In the genomic region with DNA sequence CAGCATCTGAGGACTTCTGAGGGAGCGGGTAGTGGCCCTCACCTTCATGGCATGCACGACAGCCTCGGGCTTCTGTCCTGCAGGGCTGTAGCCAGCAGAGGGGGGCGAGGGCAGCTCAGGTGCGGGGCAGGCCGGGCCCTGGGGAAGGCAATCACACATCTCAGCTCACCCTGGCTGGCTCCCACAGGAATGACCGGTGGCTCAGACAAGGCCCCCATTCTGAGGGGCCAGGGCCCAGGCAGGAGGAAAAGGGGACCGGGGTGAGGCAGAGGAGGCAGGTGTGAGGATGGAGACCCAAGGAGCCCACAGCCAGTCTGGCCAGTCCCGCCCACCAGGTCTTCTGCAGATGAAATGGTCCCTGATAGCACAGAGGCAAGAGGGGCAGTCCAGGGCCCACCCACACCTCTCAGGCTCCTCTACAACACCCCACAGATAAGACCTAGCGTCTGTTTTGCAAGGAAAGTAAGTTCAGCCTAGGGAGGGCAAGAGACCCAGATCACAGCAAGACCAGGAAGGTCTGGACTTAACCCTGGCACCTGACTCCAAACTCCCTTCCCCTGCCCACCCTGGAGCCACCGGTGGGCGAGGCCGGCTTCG, we compare ENCODE assay signal across 23 cellular contexts. TPM values are rescaled to one million over a fixed set of nuclear protein-coding genes. Genes with fewer than 3 reads are reported as not detected.
DNase-seq lines count a peak whose midpoint lies in the region; ATAC-seq and TF ChIP-seq lines count a peak whose summit lies in the region.
"Had no signal": no experiment of that assay in that cellular context is flagged by ENCODE, and none has a peak within 500 bp of the region (broad histone marks: within the 10 kb centered on the region; RNA-seq: fewer than 3 reads in every experiment).

No MANE protein-coding gene starts in this region.

- no peak for TF ChIP-seq POLR2A in Peyer's patch (IDR thresholded peaks at IDR 0.05)

- H3K36me3 Mint-ChIP-seq in natural killer cell: no peaks in the 10 kb centered on the region
- H3K36me3 Mint-ChIP-seq: activated naive CD4-positive, alpha-beta T cell treated with anti-CD3 and anti-CD28 coated beads, Interleukin-2, amount 50 U/mL, for 24 hours; CD4-positive, CD25-positive, alpha-beta regulatory T cell; naive thymus-derived CD4-positive, alpha-beta T cell had no signal

- no peaks in the 10 kb centered on the region for H3K79me2 ChIP-seq in GM23248 (ENCODE audit: insufficient read depth)

- H3K27me3 Mint-ChIP-seq in natural killer cell (ENCODE audit: low read depth in 2 of 2): no peaks in the 10 kb centered on the region
- H3K27me3 Mint-ChIP-seq: activated naive CD4-positive, alpha-beta T cell treated with anti-CD3 and anti-CD28 coated beads, Interleukin-2, amount 50 U/mL, for 24 hours; CD4-positive, CD25-positive, alpha-beta regulatory T cell; naive thymus-derived CD4-positive, alpha-beta T cell had no signal

- H3K36me3 ChIP-seq in BLaER1 (peaks cover 72% of the 10 kb centered on the region), Peyer's patch (peaks cover 0 to 35% (median 0%) of the 10 kb centered on the region in 3 donors), GM23248 (ENCODE audit: low read depth) (0 out of 2 replicates have a peak, but pooled peaks cover 3% of the 10 kb centered on the region)
- H3K36me3 ChIP-seq: colonic mucosa, transverse colon had no signal

- WGBS in GM23248 (ENCODE audit: low coverage in 1 of 2, low lambda C conversion rate in 2 of 2, missing lambda C conversion rate in 2 of 2), 2 experiments: 83 to 85% methylated on average over 14 of the region's 14 CpGs

- TF ChIP-seq CTCF in Peyer's patch (IDR thresholded peaks at IDR 0.05) (no peak), natural killer cell (IDR thresholded peaks at IDR 0.05) (no peak)

- H4K20me1 ChIP-seq in BLaER1: peaks cover 100% of the 10 kb centered on the region
- H4K20me1 ChIP-seq in GM23248 (ENCODE audit: insufficient read depth): no peaks in the 10 kb centered on the region

- no peak for ATAC-seq in sciatic nerve
- no peak for ATAC-seq in natural killer cell
- ATAC-seq: foreskin keratinocyte; HepG2; naive thymus-derived CD4-positive, alpha-beta T cell; Right ventricle myocardium inferior had no signal

- no peak overlapping the region for H2AFZ ChIP-seq in GM23248

- DNase-seq in Peyer's patch (peak in 2 of 3 donors; percentile 45 to 46), islet precursor cell (peak; percentile 59), sciatic nerve (ENCODE audit: low spot score) (peak; percentile 57), GM23248 (no peak), natural killer cell (no peak), AML-193 (lab: John Stamatoyannopoulos, UW) (no peak)
- DNase-seq: CD4-positive, CD25-positive, alpha-beta regulatory T cell; colonic mucosa; foreskin keratinocyte; HFFc6; Kasumi-1; midbrain; naive thymus-derived CD4-positive, alpha-beta T cell; NCI-H1436 treated with DMSO at 0.1 percent for 48 hours; NCI-H2107; NCI-H446 treated with DMSO at 0.1 percent for 48 hours; T-helper 9 cell had no signal

- H3K4me1 Mint-ChIP-seq in natural killer cell: no peaks in the 10 kb centered on the region
- H3K4me1 Mint-ChIP-seq: activated naive CD4-positive, alpha-beta T cell treated with anti-CD3 and anti-CD28 coated beads, Interleukin-2, amount 50 U/mL, for 24 hours; CD4-positive, CD25-positive, alpha-beta regulatory T cell; naive thymus-derived CD4-positive, alpha-beta T cell had no signal

- H3K4me3 ChIP-seq in BLaER1: no peak overlapping the region
- H3K4me3 ChIP-seq in Peyer's patch: no peak overlapping the region
- no peak overlapping the region for H3K4me3 ChIP-seq in GM23248
- H3K4me3 ChIP-seq: colonic mucosa, transverse colon had no signal

- peak overlapping the region; percentile 53 for H3K27ac ChIP-seq in BLaER1
- H3K27ac ChIP-seq in Peyer's patch: no peak overlapping the region
- no peak overlapping the region for H3K27ac ChIP-seq in GM23248
- H3K27ac ChIP-seq: colonic mucosa, foreskin keratinocyte, transverse colon, VCaP had no signal

- H3K9me3 Mint-ChIP-seq in natural killer cell: no peaks in the 10 kb centered on the region
- H3K9me3 Mint-ChIP-seq: activated naive CD4-positive, alpha-beta T cell treated with anti-CD3 and anti-CD28 coated beads, Interleukin-2, amount 50 U/mL, for 24 hours; CD4-positive, CD25-positive, alpha-beta regulatory T cell; HFFc6; naive thymus-derived CD4-positive, alpha-beta T cell had no signal

- 0 out of 2 replicates have a peak, but pooled peaks cover 3% of the 10 kb centered on the region for H3F3A ChIP-seq in GM23248 (ENCODE audit: insufficient read depth)

- H3K27ac Mint-ChIP-seq in natural killer cell: peak overlapping the region in 1 of 2 donors; percentile 48
- H3K27ac Mint-ChIP-seq: CD4-positive, CD25-positive, alpha-beta regulatory T cell; naive thymus-derived CD4-positive, alpha-beta T cell had no signal

- in situ Hi-C loops in GM23248 (cut with MboI): no loop called here

- no peaks in the 10 kb centered on the region for H3K9me2 ChIP-seq in GM23248 (ENCODE audit: insufficient read depth)

- intact Hi-C loops in sciatic nerve (cut with DNase I) (no loop called here), natural killer cell (cut with micrococcal nuclease) (no loop called here)

- H3K4me1 ChIP-seq in BLaER1 (peaks cover 45% of the 10 kb centered on the region), Peyer's patch (peaks cover 0 to 8% (median 0%) of the 10 kb centered on the region in 4 donors), GM23248 (ENCODE audit: insufficient read depth) (peaks cover 2% of the 10 kb centered on the region)
- H3K4me1 ChIP-seq: colonic mucosa, foreskin keratinocyte had no signal

- no peak overlapping the region for H3K4me3 Mint-ChIP-seq in natural killer cell
- H3K4me3 Mint-ChIP-seq: activated naive CD4-positive, alpha-beta T cell treated with anti-CD3 and anti-CD28 coated beads, Interleukin-2, amount 50 U/mL, for 24 hours; HFFc6 had no signal

- H3K9me3 ChIP-seq in BLaER1: no peaks in the 10 kb centered on the region
- H3K9me3 ChIP-seq in Peyer's patch: no peaks in the 10 kb centered on the region
- no peaks in the 10 kb centered on the region for H3K9me3 ChIP-seq in GM23248 (ENCODE audit: low read depth)
- H3K9me3 ChIP-seq: colonic mucosa, transverse colon had no signal

- H3K9ac ChIP-seq in BLaER1: no peak overlapping the region
- no peak overlapping the region for H3K9ac ChIP-seq in GM23248

- H3K4me2 ChIP-seq in BLaER1 (peak overlapping the region; percentile 66), GM23248 (ENCODE audit: unreplicated experiment) (no peak overlapping the region)

- no peaks in the 10 kb centered on the region for H3K27me3 ChIP-seq in BLaER1
- no peaks in the 10 kb centered on the region for H3K27me3 ChIP-seq in Peyer's patch
- no peaks in the 10 kb centered on the region for H3K27me3 ChIP-seq in GM23248 (replicated peaks; ENCODE audit: insufficient read depth)
- H3K27me3 ChIP-seq: colonic mucosa, foreskin keratinocyte, transverse colon had no signal

RNA-seq across cellular contexts. Expression of gene CCNK, which starts 35.9 kb away (rescaled TPM):
- total RNA-seq in Peyer's patch: 10 to 100 TPM; 25.7 to 61.9 (median 37.0) TPM
- total RNA-seq in sciatic nerve: 43.2 TPM
- total RNA-seq in GM23248 (2014; rRNA removed; shearing (Covaris generic)): 4.4 and 20.9 TPM in 2 replicates
- 20.9 and 25.6 TPM in 2 replicates for polyA plus RNA-seq in GM23248 (2016; fragmentation: Nextera tagmentation; extraction: Ambion mirVana)
- 100 to 1,000 TPM; 155 to 168 (median 165) TPM for total RNA-seq in natural killer cell

RNA-seq across cellular contexts. Expression of gene SETD3, which starts 36.5 kb away (rescaled TPM):
- total RNA-seq in Peyer's patch (100 to 1,000 TPM in 1 of 4 donors, 10 to 100 TPM in 3; 61.9 to 120 (median 68.8) TPM), sciatic nerve (86.0 TPM), natural killer cell (100 to 1,000 TPM; 111 to 160 (median 137) TPM)
- total RNA-seq in GM23248 (2014; rRNA removed; shearing (Covaris generic)): 54.6 and 65.6 TPM in 2 replicates
- 43.3 and 46.9 TPM in 2 replicates for polyA plus RNA-seq in GM23248 (2016; fragmentation: Nextera tagmentation; extraction: Ambion mirVana)

Comparison
In these comparisons a context has a peak if more than half of its experiments do, and no peak if none do; other contexts are left out.
1. DNase-seq: peak in Peyer's patch (2 of 3), islet precursor cell (single experiment) and sciatic nerve (single experiment); none in GM23248 (single experiment), natural killer cell (single experiment) and AML-193 (0 of 2).